In the genomic region with DNA sequence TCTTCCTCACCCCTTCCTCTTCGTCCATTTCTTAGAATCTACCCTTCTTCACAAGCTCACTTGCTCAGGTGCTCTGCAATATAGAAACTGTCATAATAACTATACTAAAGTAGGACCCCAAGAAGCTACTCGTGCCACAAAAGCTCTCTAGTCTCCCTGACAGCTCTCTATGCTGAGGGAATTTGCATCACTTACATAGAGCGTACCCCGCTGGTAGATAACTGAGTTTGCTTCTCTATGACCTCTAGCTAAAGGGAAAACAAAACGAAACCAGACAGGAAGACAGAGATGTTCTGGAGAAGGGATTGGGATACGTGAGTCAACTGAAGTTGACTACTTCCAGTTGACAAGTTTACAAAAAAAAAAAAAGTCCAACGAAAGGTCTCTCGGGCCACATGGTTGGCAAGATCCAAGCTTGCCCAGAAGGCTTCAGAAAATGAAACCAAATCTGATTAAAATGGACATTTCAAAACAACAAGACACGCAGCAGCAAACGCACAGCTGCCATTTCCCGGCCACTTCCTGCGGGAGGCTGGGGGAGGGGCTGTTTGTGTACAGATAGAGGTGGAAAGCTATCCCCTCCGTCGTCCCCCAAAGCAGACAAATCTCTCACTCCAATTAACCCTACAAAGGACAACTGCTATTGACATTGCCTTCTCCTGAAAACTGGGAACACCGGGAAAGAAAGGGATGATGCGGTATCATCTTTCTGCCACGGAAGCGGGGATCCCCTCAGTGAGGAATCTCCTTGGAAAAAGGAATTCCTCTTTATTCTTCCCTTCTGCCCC, we compare ENCODE assay signal across 1 cellular context.
TF ChIP-seq lines count a peak whose summit lies in the region.

No MANE protein-coding gene starts in this region.

TF ChIP-seq in HepG2, 621 proteins besides CTCF, POLR2A, EP300 and RAD21 (continued from another document and continues in another):
- TF ChIP-seq RERE (CRISPR knock-in tag; IDR thresholded peaks at IDR 0.05; ENCODE audit: low read depth) (no peak), ZMYM2 (CRISPR knock-in tag; IDR thresholded peaks at IDR 0.05) (no peak), ZNF460 (CRISPR knock-in tag; IDR thresholded peaks at IDR 0.05; ENCODE audit: borderline replicate concordance) (no peak), MIER2 (CRISPR knock-in tag; IDR thresholded peaks at IDR 0.05) (no peak), NFKB2 (CRISPR knock-in tag; IDR thresholded peaks at IDR 0.05; ENCODE audit: borderline replicate concordance) (no peak), ZNF337 (CRISPR knock-in tag; IDR thresholded peaks at IDR 0.05; ENCODE audit: borderline replicate concordance, low read depth) (no peak), MTA3 (CRISPR knock-in tag; IDR thresholded peaks at IDR 0.05) (no peak), HOXD1 (CRISPR knock-in tag; IDR thresholded peaks at IDR 0.05) (no peak), ZNF225 (CRISPR knock-in tag; IDR thresholded peaks at IDR 0.05) (no peak), ZNF7 (CRISPR knock-in tag; IDR thresholded peaks at IDR 0.05) (no peak), ZNF780A (CRISPR knock-in tag; IDR thresholded peaks at IDR 0.05) (no peak), TEF (CRISPR knock-in tag; IDR thresholded peaks at IDR 0.05) (no peak), HDAC1 (CRISPR knock-in tag; IDR thresholded peaks at IDR 0.05) (peak; percentile 48; the same call in 1 of the 2 replicates), ZNF772 (CRISPR knock-in tag; IDR thresholded peaks at IDR 0.05) (no peak), ZFAT (CRISPR knock-in tag; conservative IDR thresholded peaks at IDR 0.05) (no peak), TAF1 (CRISPR knock-in tag; IDR thresholded peaks at IDR 0.05) (no peak; the same call in 1 of the 2 replicates), BORCS8-MEF2B (CRISPR knock-in tag; IDR thresholded peaks at IDR 0.05) (no peak), ZNF292 (CRISPR knock-in tag; IDR thresholded peaks at IDR 0.05; ENCODE audit: borderline replicate concordance, low read depth) (no peak), SRSF1 (optimal IDR thresholded peaks at IDR 0.05; ENCODE audit: low read depth, low read length) (no peak), MTF1 (CRISPR knock-in tag; IDR thresholded peaks at IDR 0.05) (no peak), MXD4 (CRISPR knock-in tag; IDR thresholded peaks at IDR 0.05) (no peak), RBM39 (IDR thresholded peaks at IDR 0.05; ENCODE audit: low read depth, low read length, poor library complexity, severe bottlenecking) (no peak), KDM6A (CRISPR knock-in tag; IDR thresholded peaks at IDR 0.05; ENCODE audit: low read depth) (no peak), ATM (IDR thresholded peaks at IDR 0.05; ENCODE audit: borderline replicate concordance) (no peak), STAT5B (CRISPR knock-in tag; IDR thresholded peaks at IDR 0.05) (no peak), ADNP (CRISPR knock-in tag; IDR thresholded peaks at IDR 0.05) (no peak), ZBTB38 (CRISPR knock-in tag; IDR thresholded peaks at IDR 0.05) (no peak), ZFP36L2 (CRISPR knock-in tag; IDR thresholded peaks at IDR 0.05) (no peak), ZNF775 (CRISPR knock-in tag; IDR thresholded peaks at IDR 0.05; ENCODE audit: borderline replicate concordance) (no peak), ZFP62 (CRISPR knock-in tag; IDR thresholded peaks at IDR 0.05) (no peak), KDM1A (CRISPR knock-in tag; IDR thresholded peaks at IDR 0.05) (no peak), ZBTB8A (CRISPR knock-in tag; IDR thresholded peaks at IDR 0.05; ENCODE audit: borderline replicate concordance, low read depth) (no peak), ZNF75D (CRISPR knock-in tag; IDR thresholded peaks at IDR 0.05; ENCODE audit: borderline replicate concordance) (no peak), MED13 (CRISPR knock-in tag; IDR thresholded peaks at IDR 0.05) (no peak), AGO1 (IDR thresholded peaks at IDR 0.05; ENCODE audit: low read depth, low read length, poor library complexity, severe bottlenecking) (no peak), ZNF430 (CRISPR knock-in tag; IDR thresholded peaks at IDR 0.05) (no peak), ZNF510 (CRISPR knock-in tag; IDR thresholded peaks at IDR 0.05; ENCODE audit: low read depth) (peak; percentile 51; the same call in 1 of the 2 replicates), RELA (CRISPR knock-in tag; IDR thresholded peaks at IDR 0.05) (no peak), ZMAT5 (CRISPR knock-in tag; IDR thresholded peaks at IDR 0.05; ENCODE audit: borderline replicate concordance, low read depth) (no peak), ZIK1 (CRISPR knock-in tag; IDR thresholded peaks at IDR 0.05; ENCODE audit: borderline replicate concordance, low read depth) (no peak), ATF7 (IDR thresholded peaks at IDR 0.05) (no peak), ATF7 (CRISPR knock-in tag; IDR thresholded peaks at IDR 0.05) (no peak), ZFYVE20 (CRISPR knock-in tag; IDR thresholded peaks at IDR 0.05; ENCODE audit: borderline replicate concordance, low read depth) (no peak), ZNF432 (CRISPR knock-in tag; IDR thresholded peaks at IDR 0.05; ENCODE audit: borderline replicate concordance) (no peak)
- TF ChIP-seq, protein P1, sequence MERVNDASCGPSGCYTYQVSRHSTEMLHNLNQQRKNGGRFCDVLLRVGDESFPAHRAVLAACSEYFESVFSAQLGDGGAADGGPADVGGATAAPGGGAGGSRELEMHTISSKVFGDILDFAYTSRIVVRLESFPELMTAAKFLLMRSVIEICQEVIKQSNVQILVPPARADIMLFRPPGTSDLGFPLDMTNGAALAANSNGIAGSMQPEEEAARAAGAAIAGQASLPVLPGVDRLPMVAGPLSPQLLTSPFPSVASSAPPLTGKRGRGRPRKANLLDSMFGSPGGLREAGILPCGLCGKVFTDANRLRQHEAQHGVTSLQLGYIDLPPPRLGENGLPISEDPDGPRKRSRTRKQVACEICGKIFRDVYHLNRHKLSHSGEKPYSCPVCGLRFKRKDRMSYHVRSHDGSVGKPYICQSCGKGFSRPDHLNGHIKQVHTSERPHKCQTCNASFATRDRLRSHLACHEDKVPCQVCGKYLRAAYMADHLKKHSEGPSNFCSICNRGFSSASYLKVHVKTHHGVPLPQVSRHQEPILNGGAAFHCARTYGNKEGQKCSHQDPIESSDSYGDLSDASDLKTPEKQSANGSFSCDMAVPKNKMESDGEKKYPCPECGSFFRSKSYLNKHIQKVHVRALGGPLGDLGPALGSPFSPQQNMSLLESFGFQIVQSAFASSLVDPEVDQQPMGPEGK (CRISPR knock-in tag; IDR thresholded peaks at IDR 0.05), result 0 out of 2 replicates have a peak, but pooled peaks have one; percentile 19
- TF ChIP-seq, protein P2, sequence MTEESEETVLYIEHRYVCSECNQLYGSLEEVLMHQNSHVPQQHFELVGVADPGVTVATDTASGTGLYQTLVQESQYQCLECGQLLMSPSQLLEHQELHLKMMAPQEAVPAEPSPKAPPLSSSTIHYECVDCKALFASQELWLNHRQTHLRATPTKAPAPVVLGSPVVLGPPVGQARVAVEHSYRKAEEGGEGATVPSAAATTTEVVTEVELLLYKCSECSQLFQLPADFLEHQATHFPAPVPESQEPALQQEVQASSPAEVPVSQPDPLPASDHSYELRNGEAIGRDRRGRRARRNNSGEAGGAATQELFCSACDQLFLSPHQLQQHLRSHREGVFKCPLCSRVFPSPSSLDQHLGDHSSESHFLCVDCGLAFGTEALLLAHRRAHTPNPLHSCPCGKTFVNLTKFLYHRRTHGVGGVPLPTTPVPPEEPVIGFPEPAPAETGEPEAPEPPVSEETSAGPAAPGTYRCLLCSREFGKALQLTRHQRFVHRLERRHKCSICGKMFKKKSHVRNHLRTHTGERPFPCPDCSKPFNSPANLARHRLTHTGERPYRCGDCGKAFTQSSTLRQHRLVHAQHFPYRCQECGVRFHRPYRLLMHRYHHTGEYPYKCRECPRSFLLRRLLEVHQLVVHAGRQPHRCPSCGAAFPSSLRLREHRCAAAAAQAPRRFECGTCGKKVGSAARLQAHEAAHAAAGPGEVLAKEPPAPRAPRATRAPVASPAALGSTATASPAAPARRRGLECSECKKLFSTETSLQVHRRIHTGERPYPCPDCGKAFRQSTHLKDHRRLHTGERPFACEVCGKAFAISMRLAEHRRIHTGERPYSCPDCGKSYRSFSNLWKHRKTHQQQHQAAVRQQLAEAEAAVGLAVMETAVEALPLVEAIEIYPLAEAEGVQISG (CRISPR knock-in tag; IDR thresholded peaks at IDR 0.05), result peak; percentile 36; the same call in 1 of the 2 replicates
- TF ChIP-seq, protein P3, sequence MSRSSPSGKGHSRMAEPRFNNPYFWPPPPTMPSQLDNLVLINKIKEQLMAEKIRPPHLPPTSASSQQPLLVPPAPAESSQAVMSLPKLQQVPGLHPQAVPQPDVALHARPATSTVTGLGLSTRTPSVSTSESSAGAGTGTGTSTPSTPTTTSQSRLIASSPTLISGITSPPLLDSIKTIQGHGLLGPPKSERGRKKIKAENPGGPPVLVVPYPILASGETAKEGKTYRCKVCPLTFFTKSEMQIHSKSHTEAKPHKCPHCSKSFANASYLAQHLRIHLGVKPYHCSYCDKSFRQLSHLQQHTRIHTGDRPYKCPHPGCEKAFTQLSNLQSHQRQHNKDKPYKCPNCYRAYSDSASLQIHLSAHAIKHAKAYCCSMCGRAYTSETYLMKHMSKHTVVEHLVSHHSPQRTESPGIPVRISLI (CRISPR knock-in tag; IDR thresholded peaks at IDR 0.05; ENCODE audit: borderline replicate concordance), result peak; percentile 61; the same call in 1 of the 2 replicates
- TF ChIP-seq, protein P4, sequence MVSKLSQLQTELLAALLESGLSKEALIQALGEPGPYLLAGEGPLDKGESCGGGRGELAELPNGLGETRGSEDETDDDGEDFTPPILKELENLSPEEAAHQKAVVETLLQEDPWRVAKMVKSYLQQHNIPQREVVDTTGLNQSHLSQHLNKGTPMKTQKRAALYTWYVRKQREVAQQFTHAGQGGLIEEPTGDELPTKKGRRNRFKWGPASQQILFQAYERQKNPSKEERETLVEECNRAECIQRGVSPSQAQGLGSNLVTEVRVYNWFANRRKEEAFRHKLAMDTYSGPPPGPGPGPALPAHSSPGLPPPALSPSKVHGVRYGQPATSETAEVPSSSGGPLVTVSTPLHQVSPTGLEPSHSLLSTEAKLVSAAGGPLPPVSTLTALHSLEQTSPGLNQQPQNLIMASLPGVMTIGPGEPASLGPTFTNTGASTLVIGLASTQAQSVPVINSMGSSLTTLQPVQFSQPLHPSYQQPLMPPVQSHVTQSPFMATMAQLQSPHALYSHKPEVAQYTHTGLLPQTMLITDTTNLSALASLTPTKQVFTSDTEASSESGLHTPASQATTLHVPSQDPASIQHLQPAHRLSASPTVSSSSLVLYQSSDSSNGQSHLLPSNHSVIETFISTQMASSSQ (IDR thresholded peaks at IDR 0.05; ENCODE audit: low read depth), result no peak
- TF ChIP-seq, protein P4 (CRISPR knock-in tag; IDR thresholded peaks at IDR 0.05; ENCODE audit: borderline replicate concordance), result no peak
